20 cellular contexts compared by ENCODE assay signal in genomic region chr16:66842765-66843164, GRCh38.
DNase-seq lines count a peak whose midpoint lies in the region; ATAC-seq and TF ChIP-seq lines count a peak whose summit lies in the region.
"Had no signal": no experiment of that assay in that cellular context is flagged by ENCODE, and none has a peak within 500 bp of the region (broad histone marks: within the 10 kb centered on the region; RNA-seq: fewer than 3 reads in every experiment).

No MANE protein-coding gene starts in this region.

- H3K9me3 ChIP-seq in HEK293 (ENCODE audit: control insufficient read depth, insufficient read depth, low read depth, low read length): no peaks in the 10 kb centered on the region
- H3K9me3 ChIP-seq: esophagus squamous epithelium had no signal

- H3K4me3 Mint-ChIP-seq in nephron: peak overlapping the region in 2 of 3 experiments; percentile 20 to 79

- H3K4me1 Mint-ChIP-seq in nephron: peaks cover 12% of the 10 kb centered on the region

- H3K27ac Mint-ChIP-seq in nephron: no peak overlapping the region
- H3K27ac Mint-ChIP-seq: progenitor cell of endocrine pancreas; stimulated activated naive CD8-positive, alpha-beta T cell treated with anti-CD3 and anti-CD28 coated beads, Interleukin-15, Interleukin-2, amounts not matched to agents 100 ng/mL and 50 ng/mL, for 24 hours; T-cell had no signal

- DNase-seq in COR-L47 (lab: John Stamatoyannopoulos, UW) (peak; percentile 65), astrocyte of the hippocampus (ENCODE audit: low read depth, low spot score) (peak; percentile 26), globus pallidus (ENCODE audit: low spot score) (no peak), NCI-H187 treated with DMSO at 0.1 percent for 48 hours (lab: John Stamatoyannopoulos, UW) (no peak), DMS79 (lab: John Stamatoyannopoulos, UW) (no peak)
- DNase-seq: Calu3; esophagus squamous epithelium; heart left ventricle; NCI-H1930; NCI-H774; stimulated activated CD4-positive, alpha-beta T cell treated with anti-CD3 and anti-CD28 coated beads, Interleukin-15, amount 100 ng/mL, for 24 hours; T-cell had no signal

- H3K9me3 Mint-ChIP-seq in nephron: peaks cover 11% of the 10 kb centered on the region
- H3K9me3 Mint-ChIP-seq: stimulated activated naive CD8-positive, alpha-beta T cell treated with anti-CD3 and anti-CD28 coated beads, Interleukin-15, Interleukin-2, amounts not matched to agents 100 ng/mL and 50 ng/mL, for 24 hours; T-cell had no signal

- no peak overlapping the region for H3K4me3 ChIP-seq in HEK293 (ENCODE audit: low read depth, low read length)
- H3K4me3 ChIP-seq: ascending aorta, dorsolateral prefrontal cortex, esophagus squamous epithelium, heart left ventricle had no signal

- no peaks in the 10 kb centered on the region for H3K36me3 Mint-ChIP-seq in nephron (ENCODE audit: low read depth)
- H3K36me3 Mint-ChIP-seq: T-cell had no signal

- H3K36me3 ChIP-seq in HEK293 (ENCODE audit: control insufficient read depth in 2 of 2, insufficient read depth in 1 of 2, low read length in 2 of 2): no peaks in the 10 kb centered on the region
- H3K36me3 ChIP-seq: ascending aorta, esophagus squamous epithelium, heart left ventricle had no signal

- no peak overlapping the region for H3K27ac ChIP-seq in HEK293 (ENCODE audit: extremely low read depth, low read depth, low read length)
- H3K27ac ChIP-seq: ascending aorta, esophagus squamous epithelium, heart left ventricle, HL-60 had no signal

- ATAC-seq in GM21423 (IDR thresholded peaks at IDR 0.05; ENCODE audit: unreplicated experiment): no peak
- ATAC-seq: heart left ventricle, T-cell had no signal

- CTCF ChIA-PET in HEK293 (lab: Yijun Ruan, JAX): interaction anchor here (0.7 to 2.8 kb wide), 7 partner anchors 10 to 32 kb away, joined by 3 to 10 read pairs (median 4); partner anchors contain the start of gene NAE1

- TF ChIP-seq CTCF in HEK293 (tag by site-specific recombination; IDR thresholded peaks at IDR 0.05) (no peak), nephron (IDR thresholded peaks at IDR 0.05; ENCODE audit: unreplicated experiment in 3 of 3) (no peak)

- H3K4me1 ChIP-seq in HEK293 (ENCODE audit: control insufficient read depth, insufficient read depth, low read length): no peaks in the 10 kb centered on the region

- peaks cover 88% of the 10 kb centered on the region for H3K27me3 Mint-ChIP-seq in nephron (ENCODE audit: low read depth)

- POLR2A ChIA-PET in HEK293 (lab: Yijun Ruan, JAX): interaction anchor here (2.0 kb wide), 1 partner anchor 12 kb away, joined by 7 read pairs; the partner anchor contains the start of gene NAE1

TF ChIP-seq in HEK293, 187 proteins besides CTCF, POLR2A, EP300 and RAD21:
- peak; percentile 89 for TF ChIP-seq ZIC2 (tag by site-specific recombination; IDR thresholded peaks at IDR 0.05)
- TF ChIP-seq KLF9 (tag by site-specific recombination; IDR thresholded peaks at IDR 0.05; ENCODE audit: low read depth): no peak
- TF ChIP-seq, protein P1, sequence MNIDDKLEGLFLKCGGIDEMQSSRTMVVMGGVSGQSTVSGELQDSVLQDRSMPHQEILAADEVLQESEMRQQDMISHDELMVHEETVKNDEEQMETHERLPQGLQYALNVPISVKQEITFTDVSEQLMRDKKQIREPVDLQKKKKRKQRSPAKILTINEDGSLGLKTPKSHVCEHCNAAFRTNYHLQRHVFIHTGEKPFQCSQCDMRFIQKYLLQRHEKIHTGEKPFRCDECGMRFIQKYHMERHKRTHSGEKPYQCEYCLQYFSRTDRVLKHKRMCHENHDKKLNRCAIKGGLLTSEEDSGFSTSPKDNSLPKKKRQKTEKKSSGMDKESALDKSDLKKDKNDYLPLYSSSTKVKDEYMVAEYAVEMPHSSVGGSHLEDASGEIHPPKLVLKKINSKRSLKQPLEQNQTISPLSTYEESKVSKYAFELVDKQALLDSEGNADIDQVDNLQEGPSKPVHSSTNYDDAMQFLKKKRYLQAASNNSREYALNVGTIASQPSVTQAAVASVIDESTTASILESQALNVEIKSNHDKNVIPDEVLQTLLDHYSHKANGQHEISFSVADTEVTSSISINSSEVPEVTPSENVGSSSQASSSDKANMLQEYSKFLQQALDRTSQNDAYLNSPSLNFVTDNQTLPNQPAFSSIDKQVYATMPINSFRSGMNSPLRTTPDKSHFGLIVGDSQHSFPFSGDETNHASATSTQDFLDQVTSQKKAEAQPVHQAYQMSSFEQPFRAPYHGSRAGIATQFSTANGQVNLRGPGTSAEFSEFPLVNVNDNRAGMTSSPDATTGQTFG (tag by site-specific recombination; IDR thresholded peaks at IDR 0.05; ENCODE audit: borderline replicate concordance): no peak
- peak; percentile 56 for TF ChIP-seq EGR2 (tag by site-specific recombination; IDR thresholded peaks at IDR 0.05; ENCODE audit: low read depth)
- peak; percentile 83 for TF ChIP-seq ZFHX2 (tag by site-specific recombination; conservative IDR thresholded peaks at IDR 0.05)
- TF ChIP-seq ZNF335 (tag by site-specific recombination; conservative IDR thresholded peaks at IDR 0.05): 0 out of 2 replicates have a peak, but pooled peaks have one; percentile 19
- TF ChIP-seq ZBTB17 (tag by site-specific recombination; IDR thresholded peaks at IDR 0.05): no peak
- TF ChIP-seq PRDM10 (tag by site-specific recombination; IDR thresholded peaks at IDR 0.05): peak; percentile 56

Comparison
In these comparisons a context has a peak if more than half of its experiments do, and no peak if none do; other contexts are left out.
1. DNase-seq: peak in COR-L47 (single experiment) and astrocyte of the hippocampus (single experiment); none in globus pallidus (single experiment), NCI-H187 treated with DMSO at 0.1 percent for 48 hours (single experiment) and DMS79 (single experiment).